Comparison of ENCODE assay signal across 16 cellular contexts in the genomic region with DNA sequence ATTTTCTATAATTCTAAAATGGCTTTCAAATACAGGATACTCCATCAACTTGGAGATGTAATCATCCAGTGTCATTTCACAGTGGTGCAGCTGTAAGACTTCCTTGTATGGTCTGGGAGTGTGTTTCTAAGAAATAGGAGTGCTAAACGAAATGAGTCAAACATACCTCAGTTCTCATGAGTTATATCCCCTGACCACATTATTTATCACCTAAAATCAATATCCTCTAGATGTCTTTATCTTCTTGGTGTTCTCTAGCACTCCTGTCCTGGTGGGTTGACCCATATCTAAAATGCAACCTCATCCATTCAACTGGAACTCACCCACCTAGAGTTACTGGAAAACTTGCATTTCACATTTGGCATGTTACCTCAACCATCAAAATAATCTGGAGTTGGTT. TPM values are rescaled to one million over a fixed set of nuclear protein-coding genes. Genes with fewer than 3 reads are reported as not detected.
A peak's percentile ranks its signal among the peaks of the same experiment; 100 is the strongest.
DNase-seq lines count a peak whose midpoint lies in the region; ATAC-seq and TF ChIP-seq lines count a peak whose summit lies in the region.
"Had no signal": no experiment of that assay in that cellular context is flagged by ENCODE, and none has a peak within 500 bp of the region (broad histone marks: within the 10 kb centered on the region; RNA-seq: fewer than 3 reads in every experiment).

No MANE protein-coding gene starts in this region.

- TF ChIP-seq CTCF in AG09319 (IDR thresholded peaks at IDR 0.05; ENCODE audit: low read depth, low read length) (no peak), kidney epithelial cell (IDR thresholded peaks at IDR 0.05; ENCODE audit: insufficient read depth, low read length, poor library complexity, severe bottlenecking) (no peak), thyroid gland (IDR thresholded peaks at IDR 0.05) (no peak), coronary artery (IDR thresholded peaks at IDR 0.05) (no peak)

- peaks cover 10% of the 10 kb centered on the region for H3K27me3 Mint-ChIP-seq in activated naive CD8-positive, alpha-beta T cell treated with anti-CD3 and anti-CD28 coated beads, Interleukin-2, amount 50 U/mL, for 24 hours

- H3K9me3 ChIP-seq in thyroid gland: no peaks in the 10 kb centered on the region
- H3K9me3 ChIP-seq in HAP-1: no peaks in the 10 kb centered on the region
- H3K9me3 ChIP-seq: BE2C, breast epithelium had no signal

- H3K27ac ChIP-seq in thyroid gland (no peak overlapping the region), coronary artery (no peak overlapping the region)
- H3K27ac ChIP-seq: breast epithelium had no signal

- H3K4me3 Mint-ChIP-seq in activated naive CD8-positive, alpha-beta T cell treated with anti-CD3 and anti-CD28 coated beads, Interleukin-2, amount 50 U/mL, for 24 hours: no peak overlapping the region
- H3K4me3 Mint-ChIP-seq: type B pancreatic cell had no signal

- intact Hi-C loops in thyroid gland (cut with DNase I): no loop called here

- WGBS in thyroid gland, 2 donors: 61 to 68% methylated on average over 1 of the region's 1 CpG

- no peaks in the 10 kb centered on the region for H3K9me3 Mint-ChIP-seq in activated naive CD8-positive, alpha-beta T cell treated with anti-CD3 and anti-CD28 coated beads, Interleukin-2, amount 50 U/mL, for 24 hours
- H3K9me3 Mint-ChIP-seq: type B pancreatic cell had no signal

- H3K27me3 ChIP-seq in kidney epithelial cell (ENCODE audit: control insufficient read depth, insufficient read depth, low read length): no peaks in the 10 kb centered on the region
- H3K27me3 ChIP-seq in thyroid gland: no peaks in the 10 kb centered on the region
- H3K27me3 ChIP-seq in HAP-1 (ENCODE audit: low read depth): no peaks in the 10 kb centered on the region
- H3K27me3 ChIP-seq: breast epithelium had no signal

- H3K4me1 ChIP-seq in thyroid gland (no peaks in the 10 kb centered on the region), HAP-1 (no peaks in the 10 kb centered on the region; the same call in 1 of the 2 replicates)
- H3K4me1 ChIP-seq: BE2C, breast epithelium had no signal

- no peaks in the 10 kb centered on the region for H3K4me1 Mint-ChIP-seq in activated naive CD8-positive, alpha-beta T cell treated with anti-CD3 and anti-CD28 coated beads, Interleukin-2, amount 50 U/mL, for 24 hours

- H3K4me3 ChIP-seq in kidney epithelial cell (ENCODE audit: low read depth, low read length) (no peak overlapping the region), thyroid gland (replicated peaks in 1 of 3) (no peak overlapping the region), coronary artery (no peak overlapping the region), HAP-1 (no peak overlapping the region)
- H3K4me3 ChIP-seq: breast epithelium had no signal

- H3K36me3 Mint-ChIP-seq in activated naive CD8-positive, alpha-beta T cell treated with anti-CD3 and anti-CD28 coated beads, Interleukin-2, amount 50 U/mL, for 24 hours (ENCODE audit: low read depth): no peaks in the 10 kb centered on the region
- H3K36me3 Mint-ChIP-seq: type B pancreatic cell had no signal

- H3K27ac Mint-ChIP-seq in activated naive CD8-positive, alpha-beta T cell treated with anti-CD3 and anti-CD28 coated beads, Interleukin-2, amount 50 U/mL, for 24 hours: no peak overlapping the region
- H3K27ac Mint-ChIP-seq: type B pancreatic cell had no signal

- no peak for TF ChIP-seq POLR2A in thyroid gland (IDR thresholded peaks at IDR 0.05)

- H3K36me3 ChIP-seq in kidney epithelial cell (ENCODE audit: control insufficient read depth, insufficient read depth, low read length) (no peaks in the 10 kb centered on the region), thyroid gland (no peaks in the 10 kb centered on the region), HAP-1 (replicated peaks) (no peaks in the 10 kb centered on the region)
- H3K36me3 ChIP-seq: BE2C, breast epithelium had no signal

- in situ Hi-C loops in HAP-1 (cut with MboI; ENCODE audit: low sequenced_read_pairs): no loop called here

- peak; percentile 60 for ATAC-seq in activated naive CD8-positive, alpha-beta T cell treated with anti-CD3 and anti-CD28 coated beads, Interleukin-2, amount 50 U/mL, for 24 hours
- ATAC-seq in HG02884 (IDR thresholded peaks at IDR 0.05; ENCODE audit: unreplicated experiment): no peak
- ATAC-seq: sciatic nerve had no signal

- DNase-seq in AG09319 (ENCODE audit: extremely low read depth, low read depth): peak; percentile 99
- peak; percentile 66 for DNase-seq in H4 (ENCODE audit: low spot score)
- DNase-seq in activated naive CD8-positive, alpha-beta T cell treated with anti-CD3 and anti-CD28 coated beads, Interleukin-2, amount 50 U/mL, for 24 hours: no peak
- DNase-seq in kidney epithelial cell (ENCODE audit: low read depth): peak; percentile 73
- no peak for DNase-seq in thyroid gland
- DNase-seq in coronary artery (ENCODE audit: low spot score): no peak
- no peak for DNase-seq in HAP-1 (ENCODE audit: low spot score in 2 of 2)
- DNase-seq: BE2C; glutamatergic neuron; MV-4-11; stimulated activated CD4-positive, alpha-beta T cell treated with anti-CD3 and anti-CD28 coated beads, Interleukin-2, amount 100 ng/mL, for 48 hours; stimulated activated CD8-positive, alpha-beta memory T cell treated with anti-CD3 and anti-CD28 coated beads, Interleukin-4, amount 100 ng/mL, for 48 hours had no signal

RNA-seq across cellular contexts. Expression of gene TMEM30B, which starts 33.2 kb away (rescaled TPM):
- total RNA-seq in H4 (2014; rRNA removed; shearing (Covaris generic)): not detected in 2 replicates
- 11.3 and 14.1 TPM in 2 replicates for total RNA-seq in kidney epithelial cell
- total RNA-seq in thyroid gland: 100 to 1,000 TPM in 3 of 4 donors, 10 to 100 TPM in 1; 91.0 to 153 (median 124) TPM

Comparison
In these comparisons a context has a peak if more than half of its experiments do, and no peak if none do; other contexts are left out.
1. DNase-seq: peak in AG09319 (single experiment), H4 (single experiment) and kidney epithelial cell (single experiment); none in activated naive CD8-positive, alpha-beta T cell treated with anti-CD3 and anti-CD28 coated beads, Interleukin-2, amount 50 U/mL, for 24 hours (single experiment), thyroid gland (0 of 2), coronary artery (single experiment) and HAP-1 (0 of 2).
2. RNA of gene TMEM30B, which starts 33.2 kb away (total RNA-seq): 91.0 to 153 TPM in thyroid gland and 11.3 to 14.1 TPM in kidney epithelial cell; not detected in H4; every median in the first group is over 10 times any median in the second.